In genomic region chr4:152936446-152937279, GRCh38 we compare ENCODE assay signal across 8 cellular contexts. TPM values are rescaled to one million over a fixed set of nuclear protein-coding genes. Genes with fewer than 3 reads are reported as not detected.
A peak's percentile ranks its signal among the peaks of the same experiment; 100 is the strongest.
DNase-seq lines count a peak whose midpoint lies in the region; ATAC-seq, FAIRE-seq and TF ChIP-seq lines count a peak whose summit lies in the region.

No MANE protein-coding gene starts in this region.

- intact Hi-C loops in thyroid gland (cut with DNase I), result no loop called here

- ATAC-seq in GM21381 (IDR thresholded peaks at IDR 0.05; ENCODE audit: unreplicated experiment), result peak; percentile 25
- ATAC-seq in HG02938 (IDR thresholded peaks at IDR 0.05; ENCODE audit: unreplicated experiment), result no peak

- TF ChIP-seq CTCF in H1 (IDR thresholded peaks at IDR 0.05; ENCODE audit: control extremely low read depth in 1 of 3, insufficient read depth in 1 of 3, low read depth in 1 of 3, low read length in 3 of 3), result no peak
- no peak for TF ChIP-seq CTCF in thyroid gland (IDR thresholded peaks at IDR 0.05)

- H3K23me2 ChIP-seq in H1 (ENCODE audit: low read depth, low read length), result peaks cover 2% of the 10 kb centered on the region; the same call in 1 of the 2 replicates

- H3K56ac ChIP-seq in H1 (replicated peaks; ENCODE audit: insufficient read length, low read depth, low read length) (peak overlapping the region; percentile 80), mesendoderm (ENCODE audit: low read length) (peak overlapping the region; percentile 95)

- H3K4me3 ChIP-seq in H1 (ENCODE audit: extremely low read depth in 1 of 4, insufficient read depth in 2 of 4, low read depth in 3 of 4, low read length in 4 of 4) (peak overlapping the region; percentile 79 to 97 (median 82)), mesendoderm (ENCODE audit: low read length) (peak overlapping the region; percentile 85), thyroid gland (replicated peaks in 1 of 3) (peak overlapping the region; percentile 51 to 84 (median 83))

- no peak; a peak in 1 of 3 replicates for TF ChIP-seq POLR2A in H1 (IDR thresholded peaks at IDR 0.05; ENCODE audit: control extremely low read depth in 1 of 2, low read depth in 2 of 2, low read length in 2 of 2)
- TF ChIP-seq POLR2A in thyroid gland (IDR thresholded peaks at IDR 0.05), result no peak

- DNase-seq in CD1c-positive myeloid dendritic cell (ENCODE audit: extremely low spot score), result peak; percentile 9
- DNase-seq in SW480 (ENCODE audit: low spot score), result peak; percentile 52
- DNase-seq in H1 (ENCODE audit: low read depth in 1 of 2, low spot score in 2 of 2), result peak in 1 of 2 experiments; percentile 78
- peak; percentile 71 for DNase-seq in mesendoderm
- DNase-seq in thyroid gland, result peak; percentile 52 to 60
- DNase-seq in NCI-H1105 (lab: John Stamatoyannopoulos, UW), result no peak

- H4K5ac ChIP-seq in H1 (ENCODE audit: insufficient read length, low read depth, low read length), result peak overlapping the region; percentile 15
- H4K5ac ChIP-seq in mesendoderm (ENCODE audit: low read length), result no peak overlapping the region

- peaks cover 0 to 8% (median 5%) of the 10 kb centered on the region in 4 experiments; a peak in 4 of 7 replicates for H3K4me1 ChIP-seq in H1 (replicated peaks in 1 of 4; ENCODE audit: control insufficient read depth in 3 of 4, insufficient read depth in 4 of 4, low read length in 3 of 4)
- H3K4me1 ChIP-seq in mesendoderm (ENCODE audit: control insufficient read depth, low read depth, low read length), result no peaks in the 10 kb centered on the region
- peaks cover 19 to 21% of the 10 kb centered on the region in 2 donors for H3K4me1 ChIP-seq in thyroid gland

- H4K8ac ChIP-seq in H1 (ENCODE audit: extremely low read depth, insufficient read depth, low read length) (peak overlapping the region; percentile 98), mesendoderm (ENCODE audit: low read depth, low read length) (no peak overlapping the region)

- H3K9me3 ChIP-seq in H1 (ENCODE audit: insufficient read depth in 2 of 2, low read depth in 1 of 2, low read length in 1 of 2) (no peaks in the 10 kb centered on the region), thyroid gland (no peaks in the 10 kb centered on the region)

- FAIRE-seq in H1 (lab: Jason Lieb, UNC), result no peak

- CTCF ChIA-PET in H1 (lab: Charles Lee; ENCODE audit: partially characterized antibody), result interaction anchor here (0.7 to 6.6 kb wide), 22 partner anchors 8 to 547 kb away, joined by 3 to 35 read pairs (median 5); no protein-coding TSS in a partner anchor

- H3K4ac ChIP-seq in H1 (replicated peaks; ENCODE audit: insufficient read length, low read depth, low read length) (no peak overlapping the region), mesendoderm (ENCODE audit: low read depth, low read length) (no peak overlapping the region)

- TF ChIP-seq EP300 in H1 (IDR thresholded peaks at IDR 0.05; ENCODE audit: borderline replicate concordance in 1 of 2, low read depth in 2 of 2, low read length in 2 of 2), result no peak

- H3K79me1 ChIP-seq in H1 (ENCODE audit: low read depth, low read length) (no peaks in the 10 kb centered on the region), mesendoderm (ENCODE audit: low read length) (peaks cover 11% of the 10 kb centered on the region)

- peaks cover 13 to 16% of the 10 kb centered on the region in 2 experiments for H4K20me1 ChIP-seq in H1 (replicated peaks in 1 of 2; ENCODE audit: control insufficient read depth in 1 of 2, insufficient read depth in 2 of 2, low read length in 2 of 2)

- H3K36me3 ChIP-seq in H1 (ENCODE audit: control insufficient read depth in 2 of 4, insufficient read depth in 4 of 4, low read length in 3 of 4) (no peaks in the 10 kb centered on the region), mesendoderm (ENCODE audit: control insufficient read depth, insufficient read depth, low read length) (no peaks in the 10 kb centered on the region), thyroid gland (no peaks in the 10 kb centered on the region)

- H3K27ac ChIP-seq in H1 (ENCODE audit: low read depth, low read length), result peak overlapping the region; percentile 68; the same call in 1 of the 2 replicates
- peak overlapping the region; percentile 49 for H3K27ac ChIP-seq in mesendoderm (ENCODE audit: low read depth, low read length)
- H3K27ac ChIP-seq in thyroid gland, result peak overlapping the region; percentile 28 to 94 (median 81)

- H2AK5ac ChIP-seq in H1 (ENCODE audit: low read depth, low read length), result no peak overlapping the region
- H2AK5ac ChIP-seq in mesendoderm (ENCODE audit: low read length), result no peak overlapping the region

- TF ChIP-seq RAD21 in H1 (IDR thresholded peaks at IDR 0.05 in 1 of 2, conservative IDR thresholded peaks at IDR 0.05 in 1 of 2; ENCODE audit: low read depth in 2 of 2, low read length in 2 of 2), result no peak; a peak in 1 of 4 replicates

- no peak overlapping the region for H2BK20ac ChIP-seq in H1 (ENCODE audit: low read length)

- 2% methylated on average over 58 of the region's 85 CpGs; no CpG with 5 or more reads in 1 of the 2 experiments for WGBS in H1 (ENCODE audit: extremely low coverage in 1 of 2, insufficient coverage in 1 of 2, insufficient read length in 1 of 2, insufficient replicate concordance in 2 of 2, low coverage in 1 of 2, low lambda C conversion rate in 2 of 2, missing lambda C conversion rate in 1 of 2), 2 experiments
- no CpG with 5 or more reads among the region's 85 CpGs for WGBS in mesendoderm (ENCODE audit: extremely low coverage, insufficient coverage, low lambda C conversion rate)
- 0% methylated on average over 20 to 54 of the region's 85 CpGs for WGBS in thyroid gland, 2 donors

- POLR2A ChIA-PET in H1 (lab: Charles Lee; ENCODE audit: partially characterized antibody), result interaction anchor here (0.6 to 6.6 kb wide), 12 partner anchors 13 to 529 kb away, joined by 3 to 61 read pairs (median 4); partner anchors contain the start of gene TMEM131L

- no peak overlapping the region for H2BK12ac ChIP-seq in H1 (ENCODE audit: low read depth, low read length)

- H3K9ac ChIP-seq in H1 (replicated peaks in 1 of 4; ENCODE audit: extremely low read depth in 1 of 4, low read depth in 3 of 4, low read length in 3 of 4) (peak overlapping the region; percentile 62 to 89 (median 86)), mesendoderm (ENCODE audit: low read length) (peak overlapping the region; percentile 89)

- H3K14ac ChIP-seq in H1 (ENCODE audit: insufficient read length), result no peak overlapping the region

- no peak overlapping the region for H2AFZ ChIP-seq in H1 (ENCODE audit: low read length)

- peaks cover 0 to 13% (median 5%) of the 10 kb centered on the region in 4 experiments; a peak in 3 of 7 replicates for H3K27me3 ChIP-seq in H1 (replicated peaks in 1 of 4; ENCODE audit: control insufficient read depth in 3 of 4, extremely low read depth in 1 of 4, insufficient read depth in 3 of 4, low read length in 3 of 4)
- H3K27me3 ChIP-seq in mesendoderm (ENCODE audit: insufficient read depth, low read length, poor library complexity), result no peaks in the 10 kb centered on the region
- H3K27me3 ChIP-seq in thyroid gland, result no peaks in the 10 kb centered on the region

- peak overlapping the region; percentile 72; the same call in 1 of the 2 replicates for H2BK5ac ChIP-seq in H1 (ENCODE audit: low read depth, low read length)
- H2BK5ac ChIP-seq in mesendoderm (ENCODE audit: low read length), result no peak overlapping the region

- H3K4me2 ChIP-seq in H1 (ENCODE audit: insufficient read depth in 1 of 2, low read depth in 2 of 2, low read length in 2 of 2), result peak overlapping the region; percentile 65 to 97
- H3K4me2 ChIP-seq in mesendoderm (ENCODE audit: low read length), result peak overlapping the region; percentile 87

- H2BK120ac ChIP-seq in H1 (replicated peaks; ENCODE audit: low read depth, low read length) (peak overlapping the region; percentile 55), mesendoderm (ENCODE audit: low read depth, low read length) (no peak overlapping the region)

- H3K18ac ChIP-seq in H1 (ENCODE audit: extremely low read depth, low read length) (peak overlapping the region; percentile 89), mesendoderm (ENCODE audit: low read length) (peak overlapping the region; percentile 71)

- H3K79me2 ChIP-seq in H1 (ENCODE audit: control insufficient read depth in 1 of 2, insufficient read depth in 2 of 2, low read length in 2 of 2), result peaks cover 13 to 42% of the 10 kb centered on the region in 2 experiments
- H3K79me2 ChIP-seq in mesendoderm (ENCODE audit: control insufficient read depth, insufficient read depth, low read length), result peaks cover 26% of the 10 kb centered on the region

- H3K23ac ChIP-seq in H1 (ENCODE audit: insufficient read length) (no peak overlapping the region), mesendoderm (ENCODE audit: low read length) (peak overlapping the region; percentile 45)

- H2BK15ac ChIP-seq in H1 (ENCODE audit: low read length) (no peak overlapping the region), mesendoderm (replicated peaks; ENCODE audit: low read depth) (no peak overlapping the region)

- peak overlapping the region; percentile 17 for H4K91ac ChIP-seq in H1 (replicated peaks; ENCODE audit: insufficient read length, low read length)

TF ChIP-seq in H1, 55 proteins besides CTCF, POLR2A, EP300 and RAD21 (continues in another document):
- TF ChIP-seq CBX8 (IDR thresholded peaks at IDR 0.05; ENCODE audit: borderline replicate concordance, low read depth, low read length) (no peak), CREB1 (IDR thresholded peaks at IDR 0.05) (0 out of 2 replicates have a peak, but pooled peaks have one; percentile 6), SUZ12 (IDR thresholded peaks at IDR 0.05; ENCODE audit: low read length) (peak; percentile 42; the same call in 1 of the 2 replicates), SIN3A (conservative IDR thresholded peaks at IDR 0.05 in 1 of 2, IDR thresholded peaks at IDR 0.05 in 1 of 2; ENCODE audit: low read depth in 1 of 2, low read length in 2 of 2) (peak; percentile 38 to 68; a peak in 2 of 4 replicates)
- TF ChIP-seq, protein P1, sequence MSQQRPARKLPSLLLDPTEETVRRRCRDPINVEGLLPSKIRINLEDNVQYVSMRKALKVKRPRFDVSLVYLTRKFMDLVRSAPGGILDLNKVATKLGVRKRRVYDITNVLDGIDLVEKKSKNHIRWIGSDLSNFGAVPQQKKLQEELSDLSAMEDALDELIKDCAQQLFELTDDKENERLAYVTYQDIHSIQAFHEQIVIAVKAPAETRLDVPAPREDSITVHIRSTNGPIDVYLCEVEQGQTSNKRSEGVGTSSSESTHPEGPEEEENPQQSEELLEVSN (IDR thresholded peaks at IDR 0.05), result peak; percentile 32

RNA-seq across cellular contexts. Expression of gene FHDC1, which starts 0.5 kb away (rescaled TPM):
- 27.7 and 28.6 TPM in 2 replicates for total RNA-seq in H1 (2021; fragmentation: NEBNext Ultra II Directional; extraction: Animal tissue kit (Norgen Biotek cat#: 25700))
- 6.4 and 7.1 TPM in 2 replicates for polyA plus RNA-seq in H1 (2011; rRNA removed)
- polyA plus RNA-seq in H1 (2011; cell fraction: cytosol; rRNA removed), result 5.1 TPM
- 14.8 TPM for polyA plus RNA-seq in H1 (2011; cell fraction: nucleus; rRNA removed)
- polyA plus RNA-seq in H1 (2012, experiment 1 of 2), result 11.6 to 17.5 TPM (median 15.2 TPM) in 4 replicates
- 8.0 TPM for polyA plus RNA-seq in H1 (2012, experiment 2 of 2)
- 22.3 TPM for polyA plus RNA-seq in H1 (2013, experiment 1 of 2)
- polyA plus RNA-seq in H1 (2013, experiment 2 of 2), result 22.0 TPM
- 4.2 and 5.6 TPM in 2 replicates for polyA minus RNA-seq in H1 (2011; rRNA and poly(A)+ RNA removed)
- polyA minus RNA-seq in H1 (2011; cell fraction: cytosol; rRNA and poly(A)+ RNA removed), result 6.0 TPM
- polyA minus RNA-seq in H1 (2011; cell fraction: nucleus; rRNA and poly(A)+ RNA removed), result 6.7 TPM
- polyA plus RNA-seq in mesendoderm (2013, experiment 1 of 2), result 10.2 TPM
- polyA plus RNA-seq in mesendoderm (2013, experiment 2 of 2), result 10.5 TPM
- total RNA-seq in thyroid gland, result 10 to 100 TPM; 12.4 to 26.2 (median 18.3) TPM
